ENCODE assay signal across 8 cellular contexts in the genomic region with DNA sequence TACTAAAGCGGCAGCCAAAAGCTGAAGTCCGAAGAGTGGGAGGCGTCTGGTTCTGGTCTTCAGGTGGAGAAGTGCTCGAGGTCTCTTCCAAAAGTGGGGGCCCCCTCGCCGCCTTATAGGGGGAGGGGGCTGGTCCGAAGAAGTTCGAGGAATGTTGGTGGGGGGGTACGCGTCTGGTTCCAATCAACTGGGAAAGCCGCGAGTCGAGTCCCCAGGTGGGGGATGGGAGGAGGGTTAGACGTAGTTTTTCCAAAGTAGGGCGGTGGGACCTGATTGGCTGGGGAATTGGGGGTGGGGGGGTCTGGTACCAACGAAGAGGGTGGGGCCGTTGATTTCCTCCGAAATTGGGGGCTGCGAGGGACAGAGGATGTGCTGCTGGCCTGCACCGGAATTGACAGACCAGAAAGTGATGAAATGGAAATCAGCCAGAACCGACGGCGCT. TPM values are rescaled to one million over a fixed set of nuclear protein-coding genes. Genes with fewer than 3 reads are reported as not detected.
DNase-seq lines count a peak whose midpoint lies in the region; ATAC-seq and TF ChIP-seq lines count a peak whose summit lies in the region.

No MANE protein-coding gene starts in this region.

- CTCF ChIA-PET in CD8-positive, alpha-beta T cell (lab: Charles Lee) = interaction anchor here (1.0 to 2.1 kb wide), 6 partner anchors 12 to 121 kb away, joined by 3 to 10 read pairs (median 4); no protein-coding TSS in a partner anchor

- H3K27me3 ChIP-seq in CD8-positive, alpha-beta T cell (ENCODE audit: insufficient read depth, low read length) = no peaks in the 10 kb centered on the region
- peaks cover 4% of the 10 kb centered on the region for H3K27me3 ChIP-seq in Loucy (ENCODE audit: insufficient read depth, low read length, poor library complexity, severe bottlenecking)
- peaks cover 18% of the 10 kb centered on the region for H3K27me3 ChIP-seq in neural progenitor cell

- peaks cover 55% of the 10 kb centered on the region for H3K79me2 ChIP-seq in Loucy (ENCODE audit: insufficient read depth, low read length)
- H3K79me2 ChIP-seq in neural progenitor cell (ENCODE audit: low read depth) = peaks cover 50% of the 10 kb centered on the region

- peaks cover 52% of the 10 kb centered on the region for H3K4me1 Mint-ChIP-seq in CD8-positive, alpha-beta T cell (ENCODE audit: low read depth)
- peaks cover 41% of the 10 kb centered on the region in 2 donors for H3K4me1 Mint-ChIP-seq in effector memory CD8-positive, alpha-beta T cell (ENCODE audit: low read depth in 2 of 2)
- H3K4me1 Mint-ChIP-seq in neural progenitor cell = peaks cover 65% of the 10 kb centered on the region

- POLR2A ChIA-PET in CD8-positive, alpha-beta T cell (lab: Charles Lee) = interaction anchor here (0.9 to 4.0 kb wide), 3 partner anchors 12 to 71 kb away, joined by 3 to 25 read pairs (median 3); no protein-coding TSS in a partner anchor

- 0 out of 2 replicates have a peak, but pooled peaks cover 8% of the 10 kb centered on the region for H3F3A ChIP-seq in Loucy (ENCODE audit: low read depth)
- peaks cover 49% of the 10 kb centered on the region for H3F3A ChIP-seq in neural progenitor cell (ENCODE audit: low read depth)

- peak overlapping the region; percentile 37 for H3K27ac ChIP-seq in CD8-positive, alpha-beta T cell (ENCODE audit: low read depth, low read length)
- peak overlapping the region; percentile 27 for H3K27ac ChIP-seq in neural progenitor cell

- H3K4me3 ChIP-seq in CD8-positive, alpha-beta T cell (ENCODE audit: low read depth, low read length) = peak overlapping the region; percentile 65
- H3K4me3 ChIP-seq in Loucy (ENCODE audit: low read length, poor library complexity, severe bottlenecking) = peak overlapping the region; percentile 97
- peak overlapping the region; percentile 94 for H3K4me3 ChIP-seq in neural progenitor cell

- peak overlapping the region; percentile 96 for H3K4me3 Mint-ChIP-seq in CD8-positive, alpha-beta T cell
- peak overlapping the region; percentile 89 to 92 for H3K4me3 Mint-ChIP-seq in effector memory CD8-positive, alpha-beta T cell
- H3K4me3 Mint-ChIP-seq in neural progenitor cell = peak overlapping the region; percentile 90

- no peak for DNase-seq in CD8-positive, alpha-beta T cell
- no peak for DNase-seq in effector memory CD8-positive, alpha-beta T cell
- DNase-seq in neural progenitor cell (ENCODE audit: low spot score) (peak; percentile 57), T-helper 9 cell (no peak)
- DNase-seq in stimulated activated CD4-positive, alpha-beta T cell treated with anti-CD3 and anti-CD28 coated beads, Interleukin-12 subunit alpha, Interleukin-12 subunit beta, amount 100 ng/mL, for 4 hours = no peak

- peaks cover 26% of the 10 kb centered on the region for H4K20me1 ChIP-seq in Loucy (ENCODE audit: insufficient read depth, low read length, poor library complexity, severe bottlenecking)
- peaks cover 20% of the 10 kb centered on the region for H4K20me1 ChIP-seq in neural progenitor cell (ENCODE audit: low read depth)

- H3K27ac Mint-ChIP-seq in CD8-positive, alpha-beta T cell = peak overlapping the region; percentile 71
- peak overlapping the region; percentile 79 to 80 for H3K27ac Mint-ChIP-seq in effector memory CD8-positive, alpha-beta T cell
- H3K27ac Mint-ChIP-seq in neural progenitor cell = no peak overlapping the region

- ATAC-seq in CD8-positive, alpha-beta T cell = no peak
- no peak for ATAC-seq in effector memory CD8-positive, alpha-beta T cell (replicated peaks)
- no peak for ATAC-seq in GM18907 (IDR thresholded peaks at IDR 0.05; ENCODE audit: unreplicated experiment)
- no peak for ATAC-seq in GM19023 (IDR thresholded peaks at IDR 0.05; ENCODE audit: unreplicated experiment)

- H3K9me3 ChIP-seq in CD8-positive, alpha-beta T cell (ENCODE audit: low read length) = no peaks in the 10 kb centered on the region
- H3K9me3 ChIP-seq in Loucy (ENCODE audit: insufficient read depth, low read depth, low read length) (no peaks in the 10 kb centered on the region), neural progenitor cell (ENCODE audit: low read depth) (no peaks in the 10 kb centered on the region)

- no peaks in the 10 kb centered on the region for H3K27me3 Mint-ChIP-seq in CD8-positive, alpha-beta T cell (ENCODE audit: low read depth)
- H3K27me3 Mint-ChIP-seq in effector memory CD8-positive, alpha-beta T cell = peaks cover 9 to 22% of the 10 kb centered on the region in 2 donors
- peaks cover 20% of the 10 kb centered on the region for H3K27me3 Mint-ChIP-seq in neural progenitor cell (ENCODE audit: insufficient read depth, low read depth)

- no peaks in the 10 kb centered on the region for H3K9me2 ChIP-seq in Loucy (replicated peaks; ENCODE audit: low read depth, low read length)

- H2AFZ ChIP-seq in Loucy (ENCODE audit: low read length) (peak overlapping the region; percentile 73), neural progenitor cell (replicated peaks) (peak overlapping the region; percentile 84)

- H3K36me3 ChIP-seq in CD8-positive, alpha-beta T cell (ENCODE audit: insufficient read depth, low read length) = no peaks in the 10 kb centered on the region
- H3K36me3 ChIP-seq in Loucy (ENCODE audit: insufficient read depth, low read length) (no peaks in the 10 kb centered on the region), neural progenitor cell (no peaks in the 10 kb centered on the region)

- no peaks in the 10 kb centered on the region for H3K9me3 Mint-ChIP-seq in CD8-positive, alpha-beta T cell
- no peaks in the 10 kb centered on the region for H3K9me3 Mint-ChIP-seq in effector memory CD8-positive, alpha-beta T cell
- H3K9me3 Mint-ChIP-seq in neural progenitor cell = no peaks in the 10 kb centered on the region

- H3K4me2 ChIP-seq in Loucy (ENCODE audit: low read depth, low read length, poor library complexity, severe bottlenecking) (peak overlapping the region; percentile 95), neural progenitor cell (peak overlapping the region; percentile 99)

- H3K4me1 ChIP-seq in CD8-positive, alpha-beta T cell (ENCODE audit: insufficient read depth, low read length) = peaks cover 60% of the 10 kb centered on the region
- H3K4me1 ChIP-seq in Loucy (ENCODE audit: insufficient read depth, low read length, poor library complexity, severe bottlenecking) (peaks cover 40% of the 10 kb centered on the region), neural progenitor cell (peaks cover 41% of the 10 kb centered on the region)

- no peak for TF ChIP-seq CTCF in CD8-positive, alpha-beta T cell (IDR thresholded peaks at IDR 0.05)
- TF ChIP-seq CTCF in Loucy (conservative IDR thresholded peaks at IDR 0.05; ENCODE audit: low read length) (no peak), neural progenitor cell (IDR thresholded peaks at IDR 0.05) (no peak)

- peaks cover 3% of the 10 kb centered on the region for H3K36me3 Mint-ChIP-seq in CD8-positive, alpha-beta T cell
- peaks cover 9% of the 10 kb centered on the region for H3K36me3 Mint-ChIP-seq in effector memory CD8-positive, alpha-beta T cell (ENCODE audit: insufficient read depth)
- peaks cover 2% of the 10 kb centered on the region for H3K36me3 Mint-ChIP-seq in neural progenitor cell

- intact Hi-C loops in CD8-positive, alpha-beta T cell (cut with DNase I, micrococcal nuclease) = loop anchor here (2.0 to 5.0 kb wide), 2 partner anchors 37 to 47 kb away; no protein-coding TSS in a partner anchor

- H3K9ac ChIP-seq in Loucy (ENCODE audit: low read depth, low read length, poor library complexity, severe bottlenecking) = peak overlapping the region; percentile 98
- peak overlapping the region; percentile 53 for H3K9ac ChIP-seq in neural progenitor cell

RNA-seq across cellular contexts. Expression of gene ITM2C, which starts 0.6 kb away (rescaled TPM):
- 10 to 100 TPM; 23.2 to 27.4 TPM for total RNA-seq in CD8-positive, alpha-beta T cell
- total RNA-seq in neural progenitor cell (ENCODE audit: low replicate concordance) = 84.6 and 146 TPM in 2 replicates

RNA-seq across cellular contexts. Expression of gene GPR55, which starts 59.7 kb away (rescaled TPM):
- total RNA-seq in CD8-positive, alpha-beta T cell = 1 to 10 TPM; 3.2 to 3.4 TPM
- not detected in 2 replicates for total RNA-seq in neural progenitor cell (ENCODE audit: low replicate concordance)
